In the genomic region with DNA sequence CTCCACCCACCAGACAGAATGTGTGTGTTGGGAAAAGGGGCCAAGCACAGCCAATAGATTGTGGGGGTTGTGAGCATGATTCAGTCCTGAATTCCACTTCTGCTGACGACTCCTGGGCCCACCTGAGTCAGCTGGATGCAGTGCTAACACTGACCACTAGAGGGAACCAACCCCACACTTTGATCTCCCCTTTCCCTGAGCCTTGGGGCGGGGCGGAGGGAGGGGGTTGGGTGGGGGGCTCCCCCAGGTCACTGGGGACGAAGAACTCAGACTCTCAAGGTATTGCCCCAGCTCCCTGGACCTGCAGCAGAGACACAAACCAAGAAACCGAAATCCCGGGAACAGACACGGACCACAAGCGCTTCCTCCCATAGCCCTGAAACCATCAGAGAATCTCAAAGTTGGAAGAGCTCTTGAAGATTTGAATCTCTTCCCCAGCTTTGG, we compare ENCODE assay signal across 7 cellular contexts. TPM values are rescaled to one million over a fixed set of nuclear protein-coding genes. Genes with fewer than 3 reads are reported as not detected.
DNase-seq lines count a peak whose midpoint lies in the region; ATAC-seq lines count a peak whose summit lies in the region.
"Had no signal": no experiment of that assay in that cellular context is flagged by ENCODE, and none has a peak within 500 bp of the region (broad histone marks: within the 10 kb centered on the region; RNA-seq: fewer than 3 reads in every experiment).

No MANE protein-coding gene starts in this region.

- ATAC-seq in esophagus mucosa = peak; percentile 62
- ATAC-seq in HG03432 (IDR thresholded peaks at IDR 0.05; ENCODE audit: unreplicated experiment) = no peak

- DNase-seq in HT1080 (ENCODE audit: low read depth) (peak; percentile 40), ureter (ENCODE audit: low spot score) (no peak)
- DNase-seq in activated CD4-positive, CD25-positive, alpha-beta regulatory T cell (lab: John Stamatoyannopoulos, UW) = peak; percentile 15 to 61 (median 31)
- peak; percentile 67 for DNase-seq in stimulated activated CD4-positive, alpha-beta T cell treated with anti-CD3 and anti-CD28 coated beads, Interleukin-1b, Interleukin-23, amount 100 ng/mL, for 48 hours

RNA-seq across cellular contexts. Expression of a gene that starts 0.6 kb away (rescaled TPM):
- total RNA-seq in HT1080 (2014; rRNA removed; shearing (Covaris generic)) = not detected in 2 replicates
- polyA plus RNA-seq in HT1080 (2015; cell fraction: cytosol; rRNA removed) = not detected in 2 replicates
- not detected in 2 replicates for polyA plus RNA-seq in HT1080 (2015; cell fraction: nucleus; rRNA removed)
- total RNA-seq in esophagus mucosa (not detected), ureter (not detected)
- total RNA-seq: frontal cortex had no signal

RNA-seq across cellular contexts. Expression of a gene that starts 7.0 kb away (rescaled TPM):
- not detected in 2 replicates for total RNA-seq in HT1080 (2014; rRNA removed; shearing (Covaris generic))
- polyA plus RNA-seq in HT1080 (2015; cell fraction: cytosol; rRNA removed) = not detected in 2 replicates
- polyA plus RNA-seq in HT1080 (2015; cell fraction: nucleus; rRNA removed) = not detected in 2 replicates
- total RNA-seq in esophagus mucosa (not detected), ureter (not detected)
- total RNA-seq: frontal cortex had no signal

RNA-seq across cellular contexts. Expression of a gene that starts 15.3 kb away (rescaled TPM):
- not detected in 2 replicates for total RNA-seq in HT1080 (2014; rRNA removed; shearing (Covaris generic))
- not detected in 2 replicates for polyA plus RNA-seq in HT1080 (2015; cell fraction: cytosol; rRNA removed)
- polyA plus RNA-seq in HT1080 (2015; cell fraction: nucleus; rRNA removed) = not detected in 2 replicates
- total RNA-seq in esophagus mucosa (not detected), ureter (not detected)
- total RNA-seq: frontal cortex had no signal

RNA-seq across cellular contexts. Expression of a gene that starts 20.5 kb away (rescaled TPM):
- total RNA-seq in HT1080 (2014; rRNA removed; shearing (Covaris generic)) = 0.10 and 0.33 TPM in 2 replicates
- 0.27 TPM in 1 of 2 replicates, not detected in the other for polyA plus RNA-seq in HT1080 (2015; cell fraction: cytosol; rRNA removed)
- polyA plus RNA-seq in HT1080 (2015; cell fraction: nucleus; rRNA removed) = not detected in 2 replicates
- total RNA-seq in esophagus mucosa (1.9 TPM), ureter (12.5 TPM)

RNA-seq across cellular contexts. Expression of a gene that starts 29.9 kb away (rescaled TPM):
- not detected in 2 replicates for total RNA-seq in HT1080 (2014; rRNA removed; shearing (Covaris generic))
- polyA plus RNA-seq in HT1080 (2015; cell fraction: cytosol; rRNA removed) = not detected in 2 replicates
- not detected in 2 replicates for polyA plus RNA-seq in HT1080 (2015; cell fraction: nucleus; rRNA removed)
- total RNA-seq in esophagus mucosa (not detected), ureter (not detected)
- total RNA-seq: frontal cortex had no signal
